In the genomic region with DNA sequence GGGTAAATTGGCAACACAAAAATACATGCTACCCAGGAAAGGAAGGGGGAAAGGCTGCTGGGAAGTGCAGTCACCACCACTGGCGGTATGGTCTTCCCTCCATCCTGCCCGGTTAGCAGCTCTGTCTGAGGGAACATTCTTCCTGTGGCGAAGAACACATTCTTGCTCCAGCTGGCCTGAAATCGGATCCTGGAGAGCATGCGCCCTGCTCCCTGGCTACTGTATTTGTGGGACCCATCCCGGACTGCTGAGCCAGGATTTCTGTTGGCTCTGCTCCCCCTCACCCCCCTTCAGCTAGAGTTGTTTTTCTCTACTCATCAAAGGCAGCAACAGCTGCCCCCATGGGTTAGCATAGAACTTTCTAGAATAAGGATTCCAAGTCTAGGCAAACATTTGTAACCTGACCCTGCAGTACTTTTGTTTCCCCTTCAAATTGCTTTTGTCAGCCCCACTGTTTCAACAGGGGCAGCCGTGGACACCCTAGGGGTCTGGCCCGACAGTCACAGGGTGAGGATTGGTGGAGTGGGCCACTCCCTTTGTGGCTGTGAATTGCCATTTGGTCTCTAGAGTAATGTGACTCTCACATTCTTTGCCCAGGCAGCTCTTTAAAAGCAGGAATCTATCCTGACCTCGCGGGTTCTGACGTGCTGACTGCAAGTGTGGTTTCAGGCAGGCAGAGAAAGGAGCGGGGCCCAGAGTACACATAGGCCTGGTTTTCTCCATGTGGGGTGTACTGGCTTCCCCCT, we compare ENCODE assay signal across 1 cellular context.
TF ChIP-seq lines count a peak whose summit lies in the region.

No MANE protein-coding gene starts in this region.

TF ChIP-seq in GM12878, 131 proteins besides CTCF, POLR2A, EP300 and RAD21 (continued from another document):
- TF ChIP-seq TBL1XR1 (IDR thresholded peaks at IDR 0.05; ENCODE audit: low read depth, low read length): 0 out of 2 replicates have a peak, but pooled peaks have one; percentile 8
- no peak for TF ChIP-seq SMARCA5 (IDR thresholded peaks at IDR 0.05)
- no peak for TF ChIP-seq SRF (IDR thresholded peaks at IDR 0.05; ENCODE audit: low read depth in 2 of 2, low read length in 2 of 2)
- TF ChIP-seq FOS (IDR thresholded peaks at IDR 0.05; ENCODE audit: borderline replicate concordance, extremely low read depth, insufficient read length): no peak
- TF ChIP-seq HSF1 (IDR thresholded peaks at IDR 0.05; ENCODE audit: low read depth, low read length): 0 out of 2 replicates have a peak, but pooled peaks have one; percentile 50
- TF ChIP-seq ZBTB4 (CRISPR knock-in tag; IDR thresholded peaks at IDR 0.05): no peak
- no peak for TF ChIP-seq RUNX3 (IDR thresholded peaks at IDR 0.05; ENCODE audit: low read length)
- peak; percentile 84 for TF ChIP-seq CUX1 (IDR thresholded peaks at IDR 0.05; ENCODE audit: insufficient replicate concordance, low read depth, low read length)
- no peak for TF ChIP-seq TCF3 (IDR thresholded peaks at IDR 0.05; ENCODE audit: borderline replicate concordance, insufficient read depth, low read depth, low read length)
- no peak for TF ChIP-seq PBX3 (IDR thresholded peaks at IDR 0.05; ENCODE audit: insufficient replicate concordance, low read depth, low read length)
- TF ChIP-seq, protein P1, sequence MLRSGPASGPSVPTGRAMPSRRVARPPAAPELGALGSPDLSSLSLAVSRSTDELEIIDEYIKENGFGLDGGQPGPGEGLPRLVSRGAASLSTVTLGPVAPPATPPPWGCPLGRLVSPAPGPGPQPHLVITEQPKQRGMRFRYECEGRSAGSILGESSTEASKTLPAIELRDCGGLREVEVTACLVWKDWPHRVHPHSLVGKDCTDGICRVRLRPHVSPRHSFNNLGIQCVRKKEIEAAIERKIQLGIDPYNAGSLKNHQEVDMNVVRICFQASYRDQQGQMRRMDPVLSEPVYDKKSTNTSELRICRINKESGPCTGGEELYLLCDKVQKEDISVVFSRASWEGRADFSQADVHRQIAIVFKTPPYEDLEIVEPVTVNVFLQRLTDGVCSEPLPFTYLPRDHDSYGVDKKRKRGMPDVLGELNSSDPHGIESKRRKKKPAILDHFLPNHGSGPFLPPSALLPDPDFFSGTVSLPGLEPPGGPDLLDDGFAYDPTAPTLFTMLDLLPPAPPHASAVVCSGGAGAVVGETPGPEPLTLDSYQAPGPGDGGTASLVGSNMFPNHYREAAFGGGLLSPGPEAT (IDR thresholded peaks at IDR 0.05; ENCODE audit: low read depth): no peak
- TF ChIP-seq FOXK2 (IDR thresholded peaks at IDR 0.05): no peak
- no peak for TF ChIP-seq SP1 (IDR thresholded peaks at IDR 0.05; ENCODE audit: low read depth, low read length)
- TF ChIP-seq E2F4 (IDR thresholded peaks at IDR 0.05; ENCODE audit: low read depth, low read length): no peak
- no peak for TF ChIP-seq ZZZ3 (IDR thresholded peaks at IDR 0.05; ENCODE audit: control insufficient read depth, insufficient read length, low read depth)
- TF ChIP-seq IKZF2 (IDR thresholded peaks at IDR 0.05): peak; percentile 55 to 64; a peak in 3 of 4 replicates
- TF ChIP-seq, protein P2, sequence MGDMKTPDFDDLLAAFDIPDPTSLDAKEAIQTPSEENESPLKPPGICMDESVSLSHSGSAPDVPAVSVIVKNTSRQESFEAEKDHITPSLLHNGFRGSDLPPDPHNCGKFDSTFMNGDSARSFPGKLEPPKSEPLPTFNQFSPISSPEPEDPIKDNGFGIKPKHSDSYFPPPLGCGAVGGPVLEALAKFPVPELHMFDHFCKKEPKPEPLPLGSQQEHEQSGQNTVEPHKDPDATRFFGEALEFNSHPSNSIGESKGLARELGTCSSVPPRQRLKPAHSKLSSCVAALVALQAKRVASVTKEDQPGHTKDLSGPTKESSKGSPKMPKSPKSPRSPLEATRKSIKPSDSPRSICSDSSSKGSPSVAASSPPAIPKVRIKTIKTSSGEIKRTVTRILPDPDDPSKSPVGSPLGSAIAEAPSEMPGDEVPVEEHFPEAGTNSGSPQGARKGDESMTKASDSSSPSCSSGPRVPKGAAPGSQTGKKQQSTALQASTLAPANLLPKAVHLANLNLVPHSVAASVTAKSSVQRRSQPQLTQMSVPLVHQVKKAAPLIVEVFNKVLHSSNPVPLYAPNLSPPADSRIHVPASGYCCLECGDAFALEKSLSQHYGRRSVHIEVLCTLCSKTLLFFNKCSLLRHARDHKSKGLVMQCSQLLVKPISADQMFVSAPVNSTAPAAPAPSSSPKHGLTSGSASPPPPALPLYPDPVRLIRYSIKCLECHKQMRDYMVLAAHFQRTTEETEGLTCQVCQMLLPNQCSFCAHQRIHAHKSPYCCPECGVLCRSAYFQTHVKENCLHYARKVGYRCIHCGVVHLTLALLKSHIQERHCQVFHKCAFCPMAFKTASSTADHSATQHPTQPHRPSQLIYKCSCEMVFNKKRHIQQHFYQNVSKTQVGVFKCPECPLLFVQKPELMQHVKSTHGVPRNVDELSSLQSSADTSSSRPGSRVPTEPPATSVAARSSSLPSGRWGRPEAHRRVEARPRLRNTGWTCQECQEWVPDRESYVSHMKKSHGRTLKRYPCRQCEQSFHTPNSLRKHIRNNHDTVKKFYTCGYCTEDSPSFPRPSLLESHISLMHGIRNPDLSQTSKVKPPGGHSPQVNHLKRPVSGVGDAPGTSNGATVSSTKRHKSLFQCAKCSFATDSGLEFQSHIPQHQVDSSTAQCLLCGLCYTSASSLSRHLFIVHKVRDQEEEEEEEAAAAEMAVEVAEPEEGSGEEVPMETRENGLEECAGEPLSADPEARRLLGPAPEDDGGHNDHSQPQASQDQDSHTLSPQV (IDR thresholded peaks at IDR 0.05): peak; percentile 17; the same call in 1 of the 2 replicates
- no peak for TF ChIP-seq ATF3 (IDR thresholded peaks at IDR 0.05; ENCODE audit: borderline replicate concordance, extremely low read depth, low read depth, low read length)
- TF ChIP-seq PAX8 (IDR thresholded peaks at IDR 0.05): no peak
- peak; percentile 73 for TF ChIP-seq MXI1 (IDR thresholded peaks at IDR 0.05; ENCODE audit: low read depth, low read length)
- no peak for TF ChIP-seq ZNF207 (IDR thresholded peaks at IDR 0.05; ENCODE audit: borderline replicate concordance)
- TF ChIP-seq MEF2A (IDR thresholded peaks at IDR 0.05; ENCODE audit: insufficient read depth, low read depth, low read length): no peak
- no peak for TF ChIP-seq SMC3 (IDR thresholded peaks at IDR 0.05; ENCODE audit: borderline replicate concordance, low read length)
- TF ChIP-seq ESRRA (IDR thresholded peaks at IDR 0.05; ENCODE audit: low read length): no peak
- TF ChIP-seq RAD51 (IDR thresholded peaks at IDR 0.05): no peak
- no peak for TF ChIP-seq WRNIP1 (IDR thresholded peaks at IDR 0.05; ENCODE audit: borderline replicate concordance, low read depth, low read length)
- no peak for TF ChIP-seq SREBF2 (IDR thresholded peaks at IDR 0.05; ENCODE audit: low read length)
- TF ChIP-seq JUNB (IDR thresholded peaks at IDR 0.05): no peak
- no peak for TF ChIP-seq STAT1 (conservative IDR thresholded peaks at IDR 0.05)
- TF ChIP-seq HDGF (IDR thresholded peaks at IDR 0.05): no peak
- no peak; the same call in 1 of the 2 replicates for TF ChIP-seq ZNF24 (IDR thresholded peaks at IDR 0.05)
- no peak for TF ChIP-seq GABPA (IDR thresholded peaks at IDR 0.05; ENCODE audit: low read depth)
- TF ChIP-seq HDAC2 (IDR thresholded peaks at IDR 0.05): no peak
- no peak for TF ChIP-seq EZH2 (IDR thresholded peaks at IDR 0.05; ENCODE audit: borderline replicate concordance, control insufficient read depth, low read depth, low read length)
